18 cellular contexts compared by ENCODE assay signal in the genomic region with DNA sequence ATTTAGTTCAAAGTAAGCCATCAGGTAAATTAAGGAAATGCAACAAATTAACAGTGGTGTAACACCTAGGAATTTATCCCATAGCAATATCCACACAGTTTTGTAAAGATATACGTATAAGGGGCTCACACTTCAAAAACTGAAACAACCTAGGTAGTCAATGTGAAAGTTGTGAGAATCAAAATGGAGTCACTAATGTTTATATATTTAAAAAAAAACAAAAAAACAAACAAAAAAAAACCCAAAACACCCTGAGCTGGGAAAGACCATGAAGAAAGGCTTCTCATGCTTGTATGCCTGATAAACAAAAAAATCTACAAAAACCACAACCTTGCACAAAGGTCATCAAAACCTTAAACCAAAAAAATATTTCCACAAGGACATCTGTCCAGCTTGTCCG. TPM values are rescaled to one million over a fixed set of nuclear protein-coding genes. Genes with fewer than 3 reads are reported as not detected.
DNase-seq lines count a peak whose midpoint lies in the region; ATAC-seq, FAIRE-seq and TF ChIP-seq lines count a peak whose summit lies in the region.
"Had no signal": no experiment of that assay in that cellular context is flagged by ENCODE, and none has a peak within 500 bp of the region (broad histone marks: within the 10 kb centered on the region; RNA-seq: fewer than 3 reads in every experiment).

No MANE protein-coding gene starts in this region.

- intact Hi-C loops in right lobe of liver (cut with DNase I) = no loop called here

- peak; percentile 49 for FAIRE-seq in G401.6 (lab: Jason Lieb, UNC)
- FAIRE-seq: A549, GM18507, HTR-8/SVneo had no signal

- TF ChIP-seq POLR2A in right lobe of liver (IDR thresholded peaks at IDR 0.05) = no peak

- H3K27ac Mint-ChIP-seq in activated T-cell treated with anti-CD3 and anti-CD28 coated beads, Interleukin-2, amount 50 U/mL, for 24 hours = peak overlapping the region; percentile 5
- H3K27ac Mint-ChIP-seq in central memory CD8-positive, alpha-beta T cell (ENCODE audit: low read depth) = peak overlapping the region; percentile 57
- H3K27ac Mint-ChIP-seq in memory B cell = peak overlapping the region; percentile 32
- H3K27ac Mint-ChIP-seq: CD4-positive, alpha-beta T cell; GM23338 had no signal

- no peak overlapping the region for H3K4me3 Mint-ChIP-seq in activated T-cell treated with anti-CD3 and anti-CD28 coated beads, Interleukin-2, amount 50 U/mL, for 24 hours
- H3K4me3 Mint-ChIP-seq in central memory CD8-positive, alpha-beta T cell = no peak overlapping the region
- H3K4me3 Mint-ChIP-seq in memory B cell = no peak overlapping the region
- H3K4me3 Mint-ChIP-seq: CD4-positive, alpha-beta T cell; GM23338 had no signal

- no peak overlapping the region for H3K27ac ChIP-seq in right lobe of liver
- H3K27ac ChIP-seq: 22Rv1, A549, C4-2B had no signal

- 92% methylated on average over 2 of the region's 2 CpGs for WGBS in right lobe of liver (ENCODE audit: insufficient coverage, low coverage, low lambda C conversion rate, missing lambda C conversion rate)

- no peaks in the 10 kb centered on the region for H3K9me3 Mint-ChIP-seq in activated T-cell treated with anti-CD3 and anti-CD28 coated beads, Interleukin-2, amount 50 U/mL, for 24 hours
- H3K9me3 Mint-ChIP-seq in central memory CD8-positive, alpha-beta T cell = no peaks in the 10 kb centered on the region
- no peaks in the 10 kb centered on the region for H3K9me3 Mint-ChIP-seq in memory B cell
- H3K9me3 Mint-ChIP-seq: CD4-positive, alpha-beta T cell; GM23338 had no signal

- H3K27me3 ChIP-seq in right lobe of liver = no peaks in the 10 kb centered on the region

- no peaks in the 10 kb centered on the region for H3K27me3 Mint-ChIP-seq in activated T-cell treated with anti-CD3 and anti-CD28 coated beads, Interleukin-2, amount 50 U/mL, for 24 hours
- no peaks in the 10 kb centered on the region for H3K27me3 Mint-ChIP-seq in central memory CD8-positive, alpha-beta T cell
- H3K27me3 Mint-ChIP-seq in memory B cell = no peaks in the 10 kb centered on the region
- H3K27me3 Mint-ChIP-seq: CD4-positive, alpha-beta T cell had no signal

- no peak for ATAC-seq in central memory CD8-positive, alpha-beta T cell (replicated peaks; ENCODE audit: extremely low read depth, poor library complexity, severe bottlenecking)
- ATAC-seq in memory B cell (ENCODE audit: low read depth) (no peak), right lobe of liver (no peak)
- ATAC-seq: A549, GM23338 had no signal

- H3K4me1 Mint-ChIP-seq in activated T-cell treated with anti-CD3 and anti-CD28 coated beads, Interleukin-2, amount 50 U/mL, for 24 hours (ENCODE audit: low read depth) = peaks cover 17% of the 10 kb centered on the region
- peaks cover 34% of the 10 kb centered on the region for H3K4me1 Mint-ChIP-seq in central memory CD8-positive, alpha-beta T cell
- H3K4me1 Mint-ChIP-seq in memory B cell = peaks cover 8% of the 10 kb centered on the region
- H3K4me1 Mint-ChIP-seq: GM23338 had no signal

- peaks cover 89% of the 10 kb centered on the region for H3K36me3 Mint-ChIP-seq in activated T-cell treated with anti-CD3 and anti-CD28 coated beads, Interleukin-2, amount 50 U/mL, for 24 hours (ENCODE audit: low read depth)
- H3K36me3 Mint-ChIP-seq in central memory CD8-positive, alpha-beta T cell (ENCODE audit: insufficient read depth) = peaks cover 60% of the 10 kb centered on the region
- peaks cover 44% of the 10 kb centered on the region for H3K36me3 Mint-ChIP-seq in memory B cell

- H3K4me3 ChIP-seq in right lobe of liver = no peak overlapping the region
- H3K4me3 ChIP-seq: A549, GM23338 had no signal

- TF ChIP-seq CTCF in right lobe of liver (IDR thresholded peaks at IDR 0.05) = no peak

- H3K36me3 ChIP-seq in right lobe of liver = peaks cover 0 to 62% (median 12%) of the 10 kb centered on the region in 4 donors

- H3K4me1 ChIP-seq in right lobe of liver = peaks cover 0 to 6% (median 0%) of the 10 kb centered on the region in 4 donors
- H3K4me1 ChIP-seq: A549 had no signal

- no peaks in the 10 kb centered on the region for H3K9me3 ChIP-seq in right lobe of liver
- H3K9me3 ChIP-seq: A549, Caco-2 had no signal

- DNase-seq in activated T-cell treated with anti-CD3 and anti-CD28 coated beads, Interleukin-2, amount 50 U/mL, for 24 hours = no peak
- DNase-seq in activated T-cell treated with anti-CD3 and anti-CD28 coated beads for 4 hours = no peak
- no peak for DNase-seq in central memory CD8-positive, alpha-beta T cell (ENCODE audit: low spot score in 2 of 2)
- DNase-seq in memory B cell (ENCODE audit: low spot score in 2 of 2) = no peak
- no peak for DNase-seq in stimulated activated naive CD4-positive, alpha-beta T cell (lab: John Stamatoyannopoulos, UW)
- no peak for DNase-seq in right lobe of liver
- DNase-seq: AML-193; Caco-2; CD4-positive, alpha-beta T cell; GDM1; HCEC 1CT had no signal

RNA-seq across cellular contexts. Expression of gene AFF4, which starts 35.4 kb away (rescaled TPM):
- 10 to 100 TPM; 16.4 to 26.8 (median 20.2) TPM for total RNA-seq in right lobe of liver

RNA-seq across cellular contexts. Expression of gene LEAP2, which starts 54.5 kb away (rescaled TPM):
- 100 to 1,000 TPM; 120 to 439 (median 214) TPM for total RNA-seq in right lobe of liver

Comparison
In these comparisons a context has a peak if more than half of its experiments do, and no peak if none do; other contexts are left out.
1. H3K27ac Mint-ChIP-seq: peak in every context shown above with its lines; median percentile 57 in central memory CD8-positive, alpha-beta T cell; 32 in memory B cell; 5 in activated T-cell treated with anti-CD3 and anti-CD28 coated beads, Interleukin-2, amount 50 U/mL, for 24 hours.